In the genomic region with DNA sequence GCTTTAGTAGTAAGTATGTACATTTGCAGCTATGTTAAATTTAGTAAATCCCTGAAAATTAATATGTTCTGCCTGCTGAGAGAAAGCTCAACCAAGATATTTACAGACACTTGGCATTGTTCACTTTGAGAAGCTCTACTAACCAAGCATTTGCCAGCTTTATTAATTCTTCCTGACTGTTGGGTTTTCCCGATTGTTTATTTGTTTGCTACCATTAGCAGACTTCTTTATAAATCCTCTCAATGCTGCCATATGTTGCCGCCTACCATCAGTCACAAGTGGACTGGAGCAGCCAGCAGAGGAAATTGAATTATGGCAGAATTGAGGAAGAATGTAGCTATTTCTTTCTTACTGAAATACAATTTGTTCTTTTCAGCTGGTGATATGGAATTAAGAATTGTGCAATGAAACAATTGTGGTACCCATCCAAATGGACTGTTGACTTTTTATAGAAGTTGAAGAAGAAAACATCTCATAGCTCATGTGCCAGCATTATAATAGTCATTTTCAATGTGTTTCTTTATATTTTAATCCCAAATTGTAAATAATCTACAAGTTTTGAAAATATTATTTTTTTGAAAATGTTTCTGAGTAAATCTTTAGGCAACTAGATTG, we compare ENCODE assay signal across 23 cellular contexts.
"Had no signal": no experiment of that assay in that cellular context is flagged by ENCODE, and none has a peak within 500 bp of the region (broad histone marks: within the 10 kb centered on the region; RNA-seq: fewer than 3 reads in every experiment).

No MANE protein-coding gene starts in this region.

- H3K9ac ChIP-seq: neural progenitor cell had no signal

- H3K36me3 ChIP-seq: heart right ventricle, lower lobe of right lung, neural progenitor cell, right atrium auricular region, stomach, tibial artery, upper lobe of right lung had no signal

- H3K27me3 ChIP-seq: foreskin keratinocyte, heart right ventricle, neural progenitor cell, right atrium auricular region, stomach, tibial artery, upper lobe of right lung had no signal

- H3K4me2 ChIP-seq: neural progenitor cell, smooth muscle cell had no signal

- H2AFZ ChIP-seq: neural progenitor cell had no signal

- H3K4me3 ChIP-seq: heart right ventricle, lower lobe of right lung, neural progenitor cell, right atrium auricular region, smooth muscle cell, stomach, tibial artery, upper lobe of right lung had no signal

- DNase-seq: activated CD4-positive, alpha-beta T cell treated with anti-CD3 and anti-CD28 coated beads for 36 hours; activated CD4-positive, CD25-positive, alpha-beta regulatory T cell; activated effector memory CD4-positive, alpha-beta T cell treated with Interleukin-2 at 50 U/mL for 16 hours; activated naive CD4-positive, alpha-beta T cell treated with Interleukin-2 at 50 U/mL for 16 hours; anterior cingulate cortex; endodermal cell; foreskin keratinocyte; heart right ventricle; kidney glomerular epithelial cell; lower lobe of right lung; mesenchymal stem cell; natural killer cell; stimulated activated CD4-positive, alpha-beta T cell treated with anti-CD3 and anti-CD28 coated beads, Interleukin-1b, Interleukin-23, amount 100 ng/mL, for 48 hours; stimulated activated naive B cell treated with anti-CD40 and anti-IgM and Interleukin-4, amounts not matched to agents 10 μg/mL and 1 μg/mL and 100 μg/mL, for 72 hours; stomach; T1000; tibial artery; upper lobe of right lung had no signal

- FAIRE-seq: bronchial epithelial cell had no signal

- H3K4me1 ChIP-seq: foreskin keratinocyte, heart right ventricle, lower lobe of right lung, neural progenitor cell, right atrium auricular region, tibial artery, upper lobe of right lung had no signal

- H3K9me3 ChIP-seq: lower lobe of right lung, right atrium auricular region, stomach, tibial artery, upper lobe of right lung had no signal

- H3K27ac ChIP-seq: foreskin keratinocyte, heart right ventricle, lower lobe of right lung, neural progenitor cell, right atrium auricular region, stomach, tibial artery, upper lobe of right lung had no signal

- ATAC-seq: activated CD4-positive, alpha-beta T cell treated with anti-CD3 and anti-CD28 coated beads for 36 hours; esophagus mucosa; foreskin keratinocyte; heart right ventricle; lower lobe of right lung; natural killer cell; stimulated activated naive B cell treated with anti-CD40 and anti-IgM and Interleukin-4, amounts not matched to agents 10 μg/mL and 1 μg/mL and 100 μg/mL, for 72 hours; upper lobe of right lung had no signal
